ENCODE assay signal across 8 cellular contexts in genomic region chr9:130997925-130998595, GRCh38. TPM values are rescaled to one million over a fixed set of nuclear protein-coding genes. Genes with fewer than 3 reads are reported as not detected.
A peak's percentile ranks its signal among the peaks of the same experiment; 100 is the strongest.
DNase-seq lines count a peak whose midpoint lies in the region; ATAC-seq, FAIRE-seq and TF ChIP-seq lines count a peak whose summit lies in the region.

No MANE protein-coding gene starts in this region.

- no peak for FAIRE-seq in H54 (lab: Jason Lieb, UNC)

- no peak overlapping the region for H3K27ac Mint-ChIP-seq in activated naive CD4-positive, alpha-beta T cell treated with anti-CD3 and anti-CD28 coated beads, Interleukin-2, amount 50 U/mL, for 72 hours

- H3K9me3 Mint-ChIP-seq in activated naive CD4-positive, alpha-beta T cell treated with anti-CD3 and anti-CD28 coated beads, Interleukin-2, amount 50 U/mL, for 72 hours, result no peaks in the 10 kb centered on the region

- DNase-seq in CD1c-positive myeloid dendritic cell (ENCODE audit: extremely low spot score) (peak; percentile 81), H54 (ENCODE audit: insufficient read length, low spot score) (peak; percentile 54), NOMO-1 (lab: John Stamatoyannopoulos, UW; ENCODE audit: unreplicated experiment in 2 of 2) (peak; percentile 13 to 38), head of caudate nucleus (peak; percentile 33 to 93 (median 82)), renal cortical epithelial cell (ENCODE audit: low read depth) (peak; percentile 18)
- DNase-seq in activated naive CD4-positive, alpha-beta T cell treated with anti-CD3 and anti-CD28 coated beads, Interleukin-2, amount 50 U/mL, for 72 hours (ENCODE audit: low spot score in 2 of 2), result peak in 1 of 2 donors; percentile 80
- DNase-seq in NK-92 treated with Interleukin-12 subunit alpha and Interleukin-12 subunit beta, amount 100 ng/mL, for 24 hours (lab: John Stamatoyannopoulos, UW), result no peak

- TF ChIP-seq POLR2A in H54 (IDR thresholded peaks at IDR 0.05; ENCODE audit: low read depth, low read length), result no peak

- peak; percentile 69 to 82 for ATAC-seq in activated naive CD4-positive, alpha-beta T cell treated with anti-CD3 and anti-CD28 coated beads, Interleukin-2, amount 50 U/mL, for 72 hours
- ATAC-seq in HG03565 (IDR thresholded peaks at IDR 0.05; ENCODE audit: unreplicated experiment), result no peak

- intact Hi-C loops in head of caudate nucleus (cut with DNase I), result loop anchor here (5.0 kb wide), 2 partner anchors 126 to 291 kb away; no protein-coding TSS in a partner anchor

- H3K36me3 Mint-ChIP-seq in activated naive CD4-positive, alpha-beta T cell treated with anti-CD3 and anti-CD28 coated beads, Interleukin-2, amount 50 U/mL, for 72 hours, result no peaks in the 10 kb centered on the region

RNA-seq across cellular contexts. Expression of gene LAMC3, which starts 10.9 kb away (rescaled TPM):
- total RNA-seq in activated naive CD4-positive, alpha-beta T cell treated with anti-CD3 and anti-CD28 coated beads, Interleukin-2, amount 50 U/mL, for 72 hours, result 1 to 10 TPM; 1.0 to 1.1 TPM
- 0.05 TPM in 1 of 2 replicates, not detected in the other for total RNA-seq in renal cortical epithelial cell

RNA-seq across cellular contexts. Expression of gene FIBCD1, which starts 59.0 kb away (rescaled TPM):
- not detected for total RNA-seq in activated naive CD4-positive, alpha-beta T cell treated with anti-CD3 and anti-CD28 coated beads, Interleukin-2, amount 50 U/mL, for 72 hours
- 0.52 and 7.9 TPM in 2 replicates for total RNA-seq in renal cortical epithelial cell
